ENCODE assay signal across 33 cellular contexts in the genomic region with DNA sequence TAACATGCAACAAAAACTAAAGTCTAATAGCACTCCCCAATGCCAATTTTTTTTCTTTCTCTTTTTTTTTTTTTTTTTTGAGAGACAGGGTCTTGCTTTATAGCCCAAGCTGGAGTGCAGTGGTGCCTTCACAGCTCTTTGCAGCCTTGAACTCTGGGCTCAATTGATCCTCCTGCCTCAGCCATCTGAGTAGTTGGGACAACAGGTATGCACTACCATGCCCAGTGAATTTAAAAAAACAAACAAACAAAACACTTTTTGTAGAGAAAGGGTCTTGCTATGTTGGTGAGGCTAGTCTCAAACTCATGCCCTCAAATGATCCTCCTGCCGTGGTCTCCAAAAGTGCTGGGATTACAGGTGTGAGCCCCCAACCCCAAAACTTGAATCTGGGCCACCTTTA.
"Had no signal": no experiment of that assay in that cellular context is flagged by ENCODE, and none has a peak within 500 bp of the region (broad histone marks: within the 10 kb centered on the region; RNA-seq: fewer than 3 reads in every experiment).

No MANE protein-coding gene starts in this region.

- H3K4me1 ChIP-seq: adrenal gland, ascending aorta, body of pancreas, breast epithelium had no signal

- FAIRE-seq: astrocyte, bronchial epithelial cell had no signal

- H3K4me3 ChIP-seq: adrenal gland, ascending aorta, body of pancreas, breast epithelium, cardiac muscle cell had no signal

- H3K27me3 ChIP-seq: adrenal gland, ascending aorta, body of pancreas, brain microvascular endothelial cell, breast epithelium, cardiac muscle cell had no signal

- H3K36me3 ChIP-seq: adrenal gland, ascending aorta, brain microvascular endothelial cell, breast epithelium, cardiac muscle cell had no signal

- DNase-seq: activated effector memory CD4-positive, alpha-beta T cell treated with anti-CD3 and anti-CD28 coated beads, Interleukin-2, amount 50 U/mL, for 16 hours; activated effector memory CD4-positive, alpha-beta T cell treated with Interleukin-2 at 50 U/mL for 16 hours; activated gamma-delta T cell; activated gamma-delta T cell treated with Interleukin-2 at 50 U/mL for 16 hours; activated naive CD4-positive, alpha-beta T cell; activated naive CD4-positive, alpha-beta T cell treated with anti-CD3 and anti-CD28 coated beads for 36 hours; activated naive CD4-positive, alpha-beta T cell treated with anti-CD3 and anti-CD28 coated beads, Interleukin-2, amount 10 ng/mL, durations not matched to agents 7 days and 5 days; activated naive CD4-positive, alpha-beta T cell treated with anti-CD3 and anti-CD28 coated beads, Interleukin-2, amount 50 U/mL, for 16 hours; activated naive CD4-positive, alpha-beta T cell treated with Interleukin-2 at 50 U/mL for 16 hours; activated naive CD8-positive, alpha-beta T cell treated with anti-CD3 and anti-CD28 coated beads for 36 hours; activated naive CD8-positive, alpha-beta T cell treated with anti-CD3 and anti-CD28 coated beads, Interleukin-2, amount 10 ng/mL, durations not matched to agents 7 days and 5 days; activated naive CD8-positive, alpha-beta T cell treated with anti-CD3 and anti-CD28 coated beads, Interleukin-2, amount 50 U/mL, for 24 hours; activated T-cell treated with anti-CD3 and anti-CD28 coated beads, Interleukin-2, amount 50 U/mL, for 24 hours; activated T-cell treated with anti-CD3 and anti-CD28 coated beads, Interleukin-2, amount 50 U/mL, for 4 hours; activated T-cell treated with anti-CD3 and anti-CD28 coated beads, Interleukin-2, amount 50 U/mL, for 48 hours; activated T-cell treated with anti-CD3 and anti-CD28 coated beads, Interleukin-2, amount 50 U/mL, for 72 hours; adrenal gland; amniotic stem cell; amygdala; anterior cingulate cortex; aorta; body of pancreas; brain microvascular endothelial cell; caudate nucleus; central memory CD4-positive, alpha-beta T cell; cerebellar nuclear complex had no signal

- H3K27ac ChIP-seq: adrenal gland, ascending aorta, body of pancreas, brain microvascular endothelial cell, breast epithelium, cardiac muscle cell had no signal

- H3K9me3 ChIP-seq: adrenal gland, ascending aorta, body of pancreas, breast epithelium had no signal

- ATAC-seq: activated naive CD4-positive, alpha-beta T cell treated with anti-CD3 and anti-CD28 coated beads, Interleukin-2, amount 50 U/mL, for 72 hours; activated naive CD8-positive, alpha-beta T cell treated with anti-CD3 and anti-CD28 coated beads, Interleukin-2, amount 50 U/mL, for 24 hours; activated T-cell treated with anti-CD3 and anti-CD28 coated beads, Interleukin-2, amount 50 U/mL, for 4 hours; activated T-cell treated with anti-CD3 and anti-CD28 coated beads, Interleukin-2, amount 50 U/mL, for 72 hours; activated T-helper 17 cell treated with anti-CD3 and anti-CD28 coated beads, Interleukin-2, amount 50 U/mL, for 72 hours; body of pancreas had no signal
